8 cellular contexts compared by ENCODE assay signal in the genomic region with DNA sequence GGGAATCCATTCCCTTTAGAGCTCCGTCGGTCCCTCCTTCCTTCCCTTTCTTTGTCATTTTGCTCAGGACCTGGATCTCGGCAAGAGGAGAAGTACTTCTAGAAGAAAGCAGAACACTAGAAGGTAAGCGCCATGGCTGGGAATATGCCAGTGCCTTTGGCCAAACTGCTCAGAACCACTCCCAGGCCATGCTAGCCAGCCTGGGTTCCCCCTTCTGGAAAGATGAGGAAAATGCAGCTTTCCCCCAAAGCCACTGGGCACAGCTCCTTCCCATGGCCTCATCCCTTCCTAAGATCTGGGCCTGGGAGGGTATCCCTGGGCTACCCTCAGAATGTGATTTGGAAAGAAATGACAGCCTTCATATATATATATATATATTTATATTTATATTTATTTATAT.
DNase-seq lines count a peak whose midpoint lies in the region; ATAC-seq and TF ChIP-seq lines count a peak whose summit lies in the region.

No MANE protein-coding gene starts in this region.

- ATAC-seq in GM18520 (IDR thresholded peaks at IDR 0.05; ENCODE audit: unreplicated experiment), result no peak
- no peak for ATAC-seq in HG03439 (IDR thresholded peaks at IDR 0.05; ENCODE audit: unreplicated experiment)
- no peak for ATAC-seq in GM21390 (IDR thresholded peaks at IDR 0.05; ENCODE audit: unreplicated experiment)
- ATAC-seq in GM18498 (IDR thresholded peaks at IDR 0.05; ENCODE audit: unreplicated experiment), result no peak

- TF ChIP-seq CTCF in WI38 (IDR thresholded peaks at IDR 0.05; ENCODE audit: low read depth, low read length), result peak; percentile 72

- DNase-seq in AG20443 (ENCODE audit: low spot score) (peak; percentile 90), HPDE6-E6E7 (ENCODE audit: extremely low spot score) (peak; percentile 64), iPS-NIHi7 (ENCODE audit: extremely low spot score) (peak; percentile 82)

- no peak overlapping the region for H3K4me3 ChIP-seq in WI38 (ENCODE audit: low read depth, low read length)
